8 cellular contexts compared by ENCODE assay signal in the genomic region with DNA sequence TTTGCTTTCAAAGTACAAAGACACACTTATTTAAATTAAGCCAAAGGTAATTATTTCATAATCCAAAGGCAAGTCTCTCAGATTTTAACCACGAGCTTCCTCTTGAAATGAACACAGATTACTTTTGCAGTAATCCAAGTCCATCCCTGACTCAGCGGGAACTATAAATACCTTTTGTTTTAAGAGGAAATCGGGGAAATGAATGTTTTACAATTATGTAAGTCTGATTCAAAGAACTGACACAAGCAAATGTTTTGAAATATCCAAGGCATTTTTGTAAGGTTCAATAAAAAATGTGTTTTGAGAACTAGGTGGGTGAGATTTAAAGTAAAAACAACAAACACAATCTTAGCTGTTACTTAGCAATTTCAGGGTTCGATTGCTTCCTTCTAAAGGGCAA.
DNase-seq lines count a peak whose midpoint lies in the region; ATAC-seq and TF ChIP-seq lines count a peak whose summit lies in the region.
"Had no signal": no experiment of that assay in that cellular context is flagged by ENCODE, and none has a peak within 500 bp of the region (broad histone marks: within the 10 kb centered on the region; RNA-seq: fewer than 3 reads in every experiment).

No MANE protein-coding gene starts in this region.

- H3K27me3 ChIP-seq in PC-9 (ENCODE audit: insufficient read depth, low read depth) (no peaks in the 10 kb centered on the region), esophagus squamous epithelium (no peaks in the 10 kb centered on the region), skeletal muscle tissue (ENCODE audit: control insufficient read depth in 3 of 3, insufficient read depth in 3 of 3, low read length in 3 of 3) (no peaks in the 10 kb centered on the region)

- H3K4me3 ChIP-seq in GM12865 (ENCODE audit: low read depth, low read length) (peak overlapping the region; percentile 44), PC-9 (no peak overlapping the region), esophagus squamous epithelium (peak overlapping the region in 1 of 4 donors; percentile 26), skeletal muscle tissue (ENCODE audit: low read length in 3 of 3) (peak overlapping the region in 1 of 3 donors; percentile 55)
- H3K4me3 ChIP-seq: smooth muscle cell had no signal

- CTCF ChIA-PET in PC-9 (lab: Charles Lee) (no interaction called here), T-cell (lab: Charles Lee) (no interaction called here)

- no TSS peak for BruUV-seq in PC-9 (replicated peaks; lab: Mats Ljungman, UMichigan)

- H3K36me3 ChIP-seq in PC-9 (ENCODE audit: low read depth) = no peaks in the 10 kb centered on the region
- no peaks in the 10 kb centered on the region for H3K36me3 ChIP-seq in esophagus squamous epithelium
- H3K36me3 ChIP-seq in skeletal muscle tissue (ENCODE audit: control insufficient read depth in 3 of 3, insufficient read depth in 3 of 3, low read length in 3 of 3) = no peaks in the 10 kb centered on the region

- POLR2A ChIA-PET in PC-9 (lab: Charles Lee; ENCODE audit: unreplicated experiment) (no interaction called here), T-cell (lab: Charles Lee) (no interaction called here)

- H3K27ac ChIP-seq in PC-9 (peak overlapping the region; percentile 66), esophagus squamous epithelium (peak overlapping the region in 3 of 4 donors; percentile 35 to 58 (median 47)), skeletal muscle tissue (ENCODE audit: low read depth, low read length) (peak overlapping the region; percentile 61)

- H3K79me2 ChIP-seq in PC-9 (ENCODE audit: low read depth) = no peaks in the 10 kb centered on the region

- H3K4me1 Mint-ChIP-seq in T-cell = peaks cover 41 to 45% (median 42%) of the 10 kb centered on the region in 3 donors

- H3K4me2 ChIP-seq in PC-9 = peak overlapping the region; percentile 35
- H3K4me2 ChIP-seq: smooth muscle cell had no signal

- H3K9me3 ChIP-seq in PC-9 (ENCODE audit: insufficient read depth, low read depth) (no peaks in the 10 kb centered on the region), esophagus squamous epithelium (no peaks in the 10 kb centered on the region), skeletal muscle tissue (ENCODE audit: control insufficient read depth in 3 of 3, low read length in 3 of 3) (no peaks in the 10 kb centered on the region)

- no peak overlapping the region for H3K4me3 Mint-ChIP-seq in T-cell

- peak overlapping the region in 1 of 3 donors; percentile 15 for H3K9ac ChIP-seq in skeletal muscle tissue (ENCODE audit: low read depth in 1 of 3, low read length in 3 of 3)

- H4K20me1 ChIP-seq in PC-9 (ENCODE audit: insufficient read depth) = no peaks in the 10 kb centered on the region

- TF ChIP-seq CTCF in GM12865 (IDR thresholded peaks at IDR 0.05; ENCODE audit: insufficient read depth, low read depth, low read length, missing control alignments) = no peak
- no peak for TF ChIP-seq CTCF in PC-9 (conservative IDR thresholded peaks at IDR 0.05)
- TF ChIP-seq CTCF in esophagus squamous epithelium (IDR thresholded peaks at IDR 0.05) = no peak

- peaks cover 45% of the 10 kb centered on the region for H3K36me3 Mint-ChIP-seq in T-cell

- H3K4me1 ChIP-seq in PC-9 (replicated peaks; ENCODE audit: insufficient read depth) (peaks cover 21% of the 10 kb centered on the region), esophagus squamous epithelium (peaks cover 0 to 11% (median 0%) of the 10 kb centered on the region in 3 donors), skeletal muscle tissue (ENCODE audit: control insufficient read depth in 3 of 3, insufficient read depth in 3 of 3, low read length in 3 of 3) (peaks cover 5 to 8% (median 7%) of the 10 kb centered on the region in 3 donors)

- ATAC-seq in T-cell (replicated peaks in 1 of 4) = no peak

- H3K9me2 ChIP-seq in PC-9 (ENCODE audit: insufficient read depth) = no peaks in the 10 kb centered on the region

- peak overlapping the region in 1 of 2 donors; percentile 67 for H3K27ac Mint-ChIP-seq in T-cell

- intact Hi-C loops in PC-9 (cut with micrococcal nuclease; ENCODE audit: unreplicated experiment) (no loop called here), esophagus squamous epithelium (cut with DNase I) (no loop called here)

- H3F3A ChIP-seq in PC-9 (ENCODE audit: insufficient read depth, low read depth) = peaks cover 14% of the 10 kb centered on the region; the same call in 1 of the 2 replicates

- no peak overlapping the region for H2AFZ ChIP-seq in PC-9

- no peak for TF ChIP-seq POLR2A in esophagus squamous epithelium (IDR thresholded peaks at IDR 0.05)

- no peak for DNase-seq in GM12865 (ENCODE audit: low read depth)
- peak in 1 of 2 experiments; percentile 85 for DNase-seq in PC-9
- DNase-seq in esophagus squamous epithelium (lab: John Stamatoyannopoulos, UW) = no peak
- DNase-seq in T-cell = no peak
- no peak for DNase-seq in LoVo (ENCODE audit: low spot score)
- no peak for DNase-seq in NCI-H187 (lab: John Stamatoyannopoulos, UW)

- no peaks in the 10 kb centered on the region for H3K9me3 Mint-ChIP-seq in T-cell

- H3K27me3 Mint-ChIP-seq in T-cell = no peaks in the 10 kb centered on the region

- 19 to 38% methylated on average over 4 of the region's 4 CpGs for WGBS in esophagus squamous epithelium, 2 donors
